In the genomic region with DNA sequence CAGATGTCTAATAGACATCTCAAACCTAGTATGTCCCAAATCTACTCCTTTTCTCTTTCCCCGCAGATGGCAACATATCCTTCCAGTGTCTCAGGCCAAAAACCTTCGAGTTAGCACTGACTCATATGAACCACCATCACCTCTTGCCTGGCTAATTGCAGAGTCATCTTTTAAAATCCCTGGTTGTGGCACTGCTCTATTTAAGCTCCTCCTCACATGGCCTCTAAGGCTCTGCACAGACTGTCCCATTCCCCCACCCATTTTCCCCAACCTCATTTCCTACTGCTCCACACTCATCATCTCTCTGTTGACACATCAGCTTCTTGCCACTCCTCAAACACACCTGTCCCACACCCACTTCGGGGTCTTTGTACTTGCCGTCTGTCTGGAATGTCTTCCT, we compare ENCODE assay signal across 12 cellular contexts. TPM values are rescaled to one million over a fixed set of nuclear protein-coding genes. Genes with fewer than 3 reads are reported as not detected.
DNase-seq lines count a peak whose midpoint lies in the region; ATAC-seq and TF ChIP-seq lines count a peak whose summit lies in the region.
"Had no signal": no experiment of that assay in that cellular context is flagged by ENCODE, and none has a peak within 500 bp of the region (broad histone marks: within the 10 kb centered on the region; RNA-seq: fewer than 3 reads in every experiment).

No MANE protein-coding gene starts in this region.

- H3K27ac ChIP-seq in RWPE2 (ENCODE audit: poor library complexity, severe bottlenecking) (no peak overlapping the region), fibroblast of lung (ENCODE audit: insufficient read depth, low read length) (no peak overlapping the region), subcutaneous abdominal adipose tissue (ENCODE audit: low read depth, low read length) (peak overlapping the region; percentile 34)

- H3K4me1 Mint-ChIP-seq in activated naive CD4-positive, alpha-beta T cell treated with anti-CD3 and anti-CD28 coated beads, Interleukin-2, amount 10 ng/mL, durations not matched to agents 7 days and 5 days = no peaks in the 10 kb centered on the region

- H3K36me3 ChIP-seq in RWPE2 (ENCODE audit: low read depth) (no peaks in the 10 kb centered on the region), fibroblast of lung (ENCODE audit: control insufficient read depth, insufficient read depth, low read length) (no peaks in the 10 kb centered on the region), subcutaneous abdominal adipose tissue (ENCODE audit: control insufficient read depth in 5 of 5, insufficient read depth in 5 of 5, low read length in 5 of 5) (peaks cover 4 to 22% (median 20%) of the 10 kb centered on the region in 5 donors)

- no peak overlapping the region for H2AFZ ChIP-seq in fibroblast of lung (ENCODE audit: low read length)

- H3K9ac ChIP-seq in fibroblast of lung (ENCODE audit: insufficient read depth, low read length) (no peak overlapping the region), subcutaneous abdominal adipose tissue (ENCODE audit: low read length in 5 of 5) (no peak overlapping the region)

- no peaks in the 10 kb centered on the region for H3K27me3 ChIP-seq in RWPE2 (ENCODE audit: insufficient read depth, poor library complexity, severe bottlenecking)
- no peaks in the 10 kb centered on the region for H3K27me3 ChIP-seq in fibroblast of lung (ENCODE audit: control insufficient read depth, insufficient read depth, low read length)
- H3K27me3 ChIP-seq in subcutaneous abdominal adipose tissue (ENCODE audit: control insufficient read depth in 5 of 5, insufficient read depth in 4 of 5, low read length in 5 of 5) = no peaks in the 10 kb centered on the region

- H4K20me1 ChIP-seq in fibroblast of lung (ENCODE audit: control insufficient read depth, extremely low read depth, insufficient read depth, low read length) = no peaks in the 10 kb centered on the region

- H3K4me3 ChIP-seq in RWPE2 (ENCODE audit: severe bottlenecking) = no peak overlapping the region
- no peak overlapping the region for H3K4me3 ChIP-seq in fibroblast of lung (replicated peaks in 1 of 4; ENCODE audit: control extremely low read depth in 1 of 4, insufficient read depth in 1 of 4, low read depth in 3 of 4, low read length in 4 of 4)
- H3K4me3 ChIP-seq in subcutaneous abdominal adipose tissue (ENCODE audit: low read depth in 1 of 5, low read length in 5 of 5) = no peak overlapping the region

- ATAC-seq in RWPE2 (ENCODE audit: low read depth) = peak; percentile 61

- H3K4me1 ChIP-seq in RWPE2 (ENCODE audit: insufficient read depth, poor library complexity, severe bottlenecking) (peaks cover 9% of the 10 kb centered on the region), fibroblast of lung (ENCODE audit: control insufficient read depth, extremely low read depth, insufficient read depth, low read length) (peaks cover 4% of the 10 kb centered on the region), subcutaneous abdominal adipose tissue (ENCODE audit: control insufficient read depth in 5 of 5, insufficient read depth in 5 of 5, low read length in 5 of 5) (peaks cover 0 to 23% (median 16%) of the 10 kb centered on the region in 5 donors)

- H3K4me3 Mint-ChIP-seq in activated naive CD4-positive, alpha-beta T cell treated with anti-CD3 and anti-CD28 coated beads, Interleukin-2, amount 10 ng/mL, durations not matched to agents 7 days and 5 days = no peak overlapping the region

- TF ChIP-seq CTCF in RWPE2 (IDR thresholded peaks at IDR 0.05; ENCODE audit: poor library complexity, severe bottlenecking) = no peak
- TF ChIP-seq CTCF in fibroblast of lung (conservative IDR thresholded peaks at IDR 0.05 in 1 of 2, IDR thresholded peaks at IDR 0.05 in 1 of 2; ENCODE audit: low read depth in 1 of 2, low read length in 2 of 2) = peak in 1 of 2 donors; percentile 5

- no peak overlapping the region for H3K4me2 ChIP-seq in fibroblast of lung (ENCODE audit: extremely low read depth, insufficient read depth, low read length)

- no peaks in the 10 kb centered on the region for H3K9me3 Mint-ChIP-seq in activated naive CD4-positive, alpha-beta T cell treated with anti-CD3 and anti-CD28 coated beads, Interleukin-2, amount 10 ng/mL, durations not matched to agents 7 days and 5 days

- DNase-seq in SIG-M5 treated with dmso at 0.1 percent for 504 hours (lab: John Stamatoyannopoulos, UW; ENCODE audit: unreplicated experiment) (peak; percentile 19), SIG-M5 (lab: John Stamatoyannopoulos, UW) (no peak), RWPE2 (ENCODE audit: low spot score) (no peak), fibroblast of lung (ENCODE audit: low read depth in 2 of 2) (peak; percentile 62 to 63), NOMO-1 treated with DMSO at 0.1 percent for 48 hours (lab: John Stamatoyannopoulos, UW; ENCODE audit: unreplicated experiment) (no peak)
- DNase-seq in activated naive CD4-positive, alpha-beta T cell treated with anti-CD3 and anti-CD28 coated beads, Interleukin-2, amount 10 ng/mL, durations not matched to agents 7 days and 5 days = no peak
- no peak for DNase-seq in activated CD8-positive, alpha-beta memory T cell treated with anti-CD3 and anti-CD28 coated beads, Interleukin-2, amount 50 U/mL, for 48 hours
- DNase-seq: activated CD8-positive, alpha-beta memory T cell treated with anti-CD3 and anti-CD28 coated beads for 24 hours; DMS79; NCI-H345; stimulated activated CD4-positive, alpha-beta T cell treated with anti-CD3 and anti-CD28 coated beads, Interleukin-15, amount 100 ng/mL, for 24 hours had no signal

- no peaks in the 10 kb centered on the region for H3K79me2 ChIP-seq in fibroblast of lung (ENCODE audit: control insufficient read depth, insufficient read depth, low read length)

- H3K9me3 ChIP-seq in RWPE2 (ENCODE audit: severe bottlenecking) (no peaks in the 10 kb centered on the region), fibroblast of lung (ENCODE audit: control insufficient read depth, insufficient read depth, low read depth, low read length) (no peaks in the 10 kb centered on the region), subcutaneous abdominal adipose tissue (ENCODE audit: control insufficient read depth in 5 of 5, low read length in 5 of 5) (no peaks in the 10 kb centered on the region)

- peaks cover 4% of the 10 kb centered on the region for H3K27me3 Mint-ChIP-seq in activated naive CD4-positive, alpha-beta T cell treated with anti-CD3 and anti-CD28 coated beads, Interleukin-2, amount 10 ng/mL, durations not matched to agents 7 days and 5 days

- no peak overlapping the region for H3K27ac Mint-ChIP-seq in activated naive CD4-positive, alpha-beta T cell treated with anti-CD3 and anti-CD28 coated beads, Interleukin-2, amount 10 ng/mL, durations not matched to agents 7 days and 5 days

- CTCF ChIA-PET in activated naive CD4-positive, alpha-beta T cell treated with anti-CD3 and anti-CD28 coated beads, Interleukin-2, amount 10 ng/mL, durations not matched to agents 7 days and 5 days (lab: Charles Lee) = interaction anchor here (0.8 to 6.5 kb wide), 6 partner anchors 12 to 415 kb away, joined by 3 to 55 read pairs (median 3); no protein-coding TSS in a partner anchor

- H3K36me3 Mint-ChIP-seq in activated naive CD4-positive, alpha-beta T cell treated with anti-CD3 and anti-CD28 coated beads, Interleukin-2, amount 10 ng/mL, durations not matched to agents 7 days and 5 days = no peaks in the 10 kb centered on the region

RNA-seq across cellular contexts. Expression of a gene that starts 16.8 kb away (rescaled TPM):
- total RNA-seq in fibroblast of lung = 122 and 127 TPM in 2 replicates
- polyA plus RNA-seq in fibroblast of lung = 41.7 and 72.9 TPM in 2 replicates
- 26.6 and 36.1 TPM in 2 replicates for polyA plus RNA-seq in fibroblast of lung (2012)
- polyA minus RNA-seq in fibroblast of lung (ENCODE audit: low replicate concordance) = 19.0 and 28.8 TPM in 2 replicates

Comparison
In these comparisons a context has a peak if more than half of its experiments do, and no peak if none do; other contexts are left out.
1. DNase-seq: peak in SIG-M5 treated with dmso at 0.1 percent for 504 hours (single experiment) and fibroblast of lung (2 of 2); none in SIG-M5 (single experiment), RWPE2 (single experiment), NOMO-1 treated with DMSO at 0.1 percent for 48 hours (single experiment), activated naive CD4-positive, alpha-beta T cell treated with anti-CD3 and anti-CD28 coated beads, Interleukin-2, amount 10 ng/mL, durations not matched to agents 7 days and 5 days (single experiment) and activated CD8-positive, alpha-beta memory T cell treated with anti-CD3 and anti-CD28 coated beads, Interleukin-2, amount 50 U/mL, for 48 hours (single experiment).